Comparison of ENCODE assay signal across 23 cellular contexts in genomic region chrX:149628768-149629167, GRCh38. TPM values are rescaled to one million over a fixed set of nuclear protein-coding genes. Genes with fewer than 3 reads are reported as not detected.
DNase-seq lines count a peak whose midpoint lies in the region; ATAC-seq, FAIRE-seq and TF ChIP-seq lines count a peak whose summit lies in the region.
"Had no signal": no experiment of that assay in that cellular context is flagged by ENCODE, and none has a peak within 500 bp of the region (broad histone marks: within the 10 kb centered on the region; RNA-seq: fewer than 3 reads in every experiment).

No MANE protein-coding gene starts in this region.

- H3K27me3 Mint-ChIP-seq in type B pancreatic cell: no peaks in the 10 kb centered on the region
- H3K27me3 Mint-ChIP-seq: B cell had no signal

- H3K4me3 Mint-ChIP-seq in type B pancreatic cell: peak overlapping the region; percentile 94
- H3K4me3 Mint-ChIP-seq: B cell, CD14-positive monocyte had no signal

- H3K27ac ChIP-seq in cardiac muscle cell (peak overlapping the region; percentile 85), left ventricle myocardium inferior (replicated peaks) (no peak overlapping the region), HepG2 (ENCODE audit: extremely low read length, insufficient read depth, low read length) (no peak overlapping the region), MM.1S (ENCODE audit: low read length) (no peak overlapping the region)
- H3K27ac ChIP-seq: A549, KMS-11, SJCRH30 had no signal

- H3K9ac ChIP-seq in HepG2 (ENCODE audit: insufficient read depth, low read depth, low read length): no peak overlapping the region
- no peak overlapping the region for H3K9ac ChIP-seq in MM.1S (ENCODE audit: low read length)
- H3K9ac ChIP-seq: KMS-11 had no signal

- H3K9me2 ChIP-seq in MM.1S (replicated peaks; ENCODE audit: insufficient read depth, low read length): no peaks in the 10 kb centered on the region

- H3K9me3 ChIP-seq in cardiac muscle cell (ENCODE audit: low read depth) (no peaks in the 10 kb centered on the region), left ventricle myocardium inferior (replicated peaks) (no peaks in the 10 kb centered on the region), HepG2 (ENCODE audit: low read length) (no peaks in the 10 kb centered on the region), MM.1S (replicated peaks; ENCODE audit: insufficient read depth, low read length) (no peaks in the 10 kb centered on the region)
- H3K9me3 ChIP-seq: A549, SJCRH30 had no signal

- H3F3A ChIP-seq in MM.1S (ENCODE audit: insufficient read depth, low read length): no peaks in the 10 kb centered on the region; the same call in 1 of the 2 replicates

- no peak for TF ChIP-seq EP300 in HepG2 (IDR thresholded peaks at IDR 0.05; ENCODE audit: low read depth in 2 of 2, low read length in 2 of 2)
- TF ChIP-seq EP300 in HepG2 (CRISPR knock-in tag; IDR thresholded peaks at IDR 0.05; ENCODE audit: borderline replicate concordance): no peak

- H3K4me1 Mint-ChIP-seq in type B pancreatic cell (ENCODE audit: unreplicated experiment): peaks cover 11% of the 10 kb centered on the region

- POLR2A ChIA-PET in HepG2 (lab: Yijun Ruan, JAX): no interaction called here

- no peak overlapping the region for H3K27ac Mint-ChIP-seq in type B pancreatic cell
- H3K27ac Mint-ChIP-seq: B cell, CD14-positive monocyte had no signal

- in situ Hi-C loops in HepG2 (cut with HindIII; ENCODE audit: extremely low pct_ligation_motif_present, low pct_unique_long_range_greater_than_20kb): no loop called here

- H4K20me1 ChIP-seq in HepG2 (ENCODE audit: insufficient read depth, low read length): no peaks in the 10 kb centered on the region
- no peaks in the 10 kb centered on the region for H4K20me1 ChIP-seq in MM.1S (ENCODE audit: insufficient read depth, low read length)

- TF ChIP-seq CTCF in cardiac muscle cell (IDR thresholded peaks at IDR 0.05; ENCODE audit: low read depth, low read length) (no peak), left ventricle myocardium inferior (IDR thresholded peaks at IDR 0.05; ENCODE audit: borderline replicate concordance) (no peak), HepG2 (CRISPR knock-in tag; IDR thresholded peaks at IDR 0.05) (no peak), type B pancreatic cell (conservative IDR thresholded peaks at IDR 0.05) (no peak), MM.1S (IDR thresholded peaks at IDR 0.05; ENCODE audit: low read length) (no peak)

- no peak for TF ChIP-seq POLR2A in HepG2 (IDR thresholded peaks at IDR 0.05; ENCODE audit: insufficient read depth in 1 of 2, low read depth in 2 of 2, low read length in 2 of 2)

- intact Hi-C loops in left ventricle myocardium inferior (cut with micrococcal nuclease) (no loop called here), HepG2 (cut with micrococcal nuclease; ENCODE audit: unreplicated experiment) (no loop called here)

- peaks cover 11% of the 10 kb centered on the region for H3K4me1 ChIP-seq in cardiac muscle cell (ENCODE audit: low read depth)
- H3K4me1 ChIP-seq in left ventricle myocardium inferior: peaks cover 69% of the 10 kb centered on the region
- peaks cover 34% of the 10 kb centered on the region for H3K4me1 ChIP-seq in HepG2 (ENCODE audit: insufficient read depth, low read length)
- H3K4me1 ChIP-seq in MM.1S (ENCODE audit: low read length): no peaks in the 10 kb centered on the region; the same call in 1 of the 2 replicates
- H3K4me1 ChIP-seq: SJCRH30 had no signal

- 27% methylated on average over 2 of the region's 2 CpGs for WGBS in HepG2 (ENCODE audit: low lambda C conversion rate)

- ATAC-seq in HepG2 (peak; percentile 51), HG02973 (IDR thresholded peaks at IDR 0.05; ENCODE audit: unreplicated experiment) (no peak)
- ATAC-seq: A549, Panc1 had no signal

- H2AFZ ChIP-seq in HepG2 (ENCODE audit: low read length) (no peak overlapping the region), MM.1S (ENCODE audit: low read length) (no peak overlapping the region)

- H3K9me3 Mint-ChIP-seq in type B pancreatic cell: no peaks in the 10 kb centered on the region

- no peak overlapping the region for H3K4me3 ChIP-seq in cardiac muscle cell
- no peak overlapping the region for H3K4me3 ChIP-seq in left ventricle myocardium inferior
- no peak overlapping the region for H3K4me3 ChIP-seq in HepG2 (replicated peaks in 1 of 3; ENCODE audit: insufficient read depth in 1 of 3, low read depth in 2 of 3, low read length in 3 of 3)
- no peak overlapping the region for H3K4me3 ChIP-seq in MM.1S (ENCODE audit: low read length)
- H3K4me3 ChIP-seq: A549, SJCRH30 had no signal

- FAIRE-seq in HepG2 (lab: Jason Lieb, UNC): no peak
- FAIRE-seq: A549 had no signal

- H3K36me3 ChIP-seq in cardiac muscle cell (no peaks in the 10 kb centered on the region), left ventricle myocardium inferior (no peaks in the 10 kb centered on the region), HepG2 (replicated peaks in 1 of 2; ENCODE audit: control insufficient read depth in 1 of 2, insufficient read depth in 2 of 2, low read length in 2 of 2) (no peaks in the 10 kb centered on the region), MM.1S (replicated peaks; ENCODE audit: insufficient read depth, low read length) (no peaks in the 10 kb centered on the region)
- H3K36me3 ChIP-seq: SJCRH30 had no signal

- DNase-seq in cardiac muscle cell (ENCODE audit: low read depth in 1 of 2, low spot score in 1 of 2): no peak
- no peak for DNase-seq in left ventricle myocardium inferior
- DNase-seq in amniotic epithelial cell (ENCODE audit: low read depth): peak; percentile 46
- peak; percentile 55 for DNase-seq in HepG2 (ENCODE audit: low spot score)
- no peak for DNase-seq in type B pancreatic cell (ENCODE audit: extremely low spot score, unreplicated experiment)
- no peak for DNase-seq in MM.1S
- DNase-seq in effector CD8-positive, alpha-beta T cell (lab: John Stamatoyannopoulos, UW): no peak
- DNase-seq: DMS79 treated with DMSO at 0.1 percent for 48 hours, NCI-H1694, NCI-H2081, NCI-H2171, NCI-H345, NCI-H524 treated with DMSO at 0.1 percent for 48 hours, NCI-H82, SJCRH30 had no signal

- no TSS peak for BruUV-seq in HepG2 (replicated peaks; lab: Mats Ljungman, UMichigan)

- H3K79me2 ChIP-seq in HepG2 (ENCODE audit: insufficient read depth, low read length): no peaks in the 10 kb centered on the region
- peaks cover 27% of the 10 kb centered on the region for H3K79me2 ChIP-seq in MM.1S (ENCODE audit: low read length)

- 0 out of 2 replicates have a peak overlapping the region, but pooled peaks have one; percentile 27 for H3K4me2 ChIP-seq in HepG2 (ENCODE audit: low read depth, low read length)
- no peak overlapping the region for H3K4me2 ChIP-seq in MM.1S (ENCODE audit: low read depth, low read length)
- H3K4me2 ChIP-seq: KMS-11 had no signal

- CTCF ChIA-PET in HepG2 (lab: Yijun Ruan, JAX; ENCODE audit: low intra/inter-chr PET ratio, low total read pairs): no interaction called here

- H3K36me3 Mint-ChIP-seq in type B pancreatic cell: no peaks in the 10 kb centered on the region
- H3K36me3 Mint-ChIP-seq: CD14-positive monocyte had no signal

- no peak for TF ChIP-seq RAD21 in HepG2 (CRISPR knock-in tag; IDR thresholded peaks at IDR 0.05)

- H3K27me3 ChIP-seq in cardiac muscle cell: no peaks in the 10 kb centered on the region
- no peaks in the 10 kb centered on the region for H3K27me3 ChIP-seq in left ventricle myocardium inferior (ENCODE audit: low read depth)
- peaks cover 0 to 2% of the 10 kb centered on the region in 2 experiments; a peak in 1 of 5 replicates for H3K27me3 ChIP-seq in HepG2 (ENCODE audit: control insufficient read depth in 1 of 2, insufficient read depth in 2 of 2, low read length in 2 of 2)
- H3K27me3 ChIP-seq in MM.1S (replicated peaks; ENCODE audit: insufficient read depth, low read length): no peaks in the 10 kb centered on the region
- H3K27me3 ChIP-seq: SJCRH30 had no signal

RNA-seq across cellular contexts. Expression of gene TMEM185A, which starts 2.8 kb away (rescaled TPM):
- 55.5 and 107 TPM in 2 replicates for total RNA-seq in cardiac muscle cell
- polyA plus RNA-seq in cardiac muscle cell: 62.5 and 84.3 TPM in 2 replicates
- 42.2 TPM for total RNA-seq in left ventricle myocardium inferior
- 4.4 and 5.9 TPM in 2 replicates for total RNA-seq in HepG2 (2016; rRNA removed; fragmentation: Illumina TruSeq; extraction: Trizol)
- total RNA-seq in HepG2 (2016; cell fraction: cytosol; rRNA removed; fragmentation: Illumina TruSeq; extraction: Trizol; ENCODE audit: low read depth): 2.7 and 4.3 TPM in 2 replicates
- total RNA-seq in HepG2 (2016; cell fraction: insoluble cytoplasmic fraction; rRNA removed; fragmentation: Illumina TruSeq; extraction: Trizol): 3.0 and 5.8 TPM in 2 replicates
- total RNA-seq in HepG2 (2016; cell fraction: membrane; rRNA removed; fragmentation: Illumina TruSeq; extraction: Trizol): 5.9 and 6.7 TPM in 2 replicates
- total RNA-seq in HepG2 (2016; cell fraction: nucleus; rRNA removed; fragmentation: Illumina TruSeq; extraction: Trizol): 7.8 and 8.7 TPM in 2 replicates
- 9.9 and 10.5 TPM in 2 replicates for polyA plus RNA-seq in HepG2 (2011; rRNA removed)
- 9.2 and 13.1 TPM in 2 replicates for polyA plus RNA-seq in HepG2 (2011; cell fraction: cytosol; rRNA removed)
- 6.4 and 10.6 TPM in 2 replicates for polyA plus RNA-seq in HepG2 (2011; cell fraction: nucleus; rRNA removed)
- polyA plus RNA-seq in HepG2 (2012): 10.3 and 15.1 TPM in 2 replicates
- polyA plus RNA-seq in HepG2 (2016; cell fraction: cytosol; fragmentation: Illumina TruSeq; extraction: Trizol; ENCODE audit: low read depth): 7.6 and 8.4 TPM in 2 replicates
- polyA plus RNA-seq in HepG2 (2016; cell fraction: insoluble cytoplasmic fraction; fragmentation: Illumina TruSeq; extraction: Trizol; ENCODE audit: low read depth): 4.0 and 4.8 TPM in 2 replicates
- polyA plus RNA-seq in HepG2 (2016; cell fraction: membrane; fragmentation: Illumina TruSeq; extraction: Trizol; ENCODE audit: low read depth): 7.8 and 9.6 TPM in 2 replicates
- polyA plus RNA-seq in HepG2 (2016; cell fraction: nucleus; fragmentation: Illumina TruSeq; extraction: Trizol; ENCODE audit: insufficient read depth, low read depth): 13.9 and 19.2 TPM in 2 replicates
- 83.3 and 127 TPM in 2 replicates for polyA minus RNA-seq in HepG2 (2011; rRNA and poly(A)+ RNA removed; ENCODE audit: low replicate concordance)
- 7.3 and 9.7 TPM in 2 replicates for polyA minus RNA-seq in HepG2 (2011; cell fraction: cytosol; rRNA and poly(A)+ RNA removed)
- 9.3 and 15.0 TPM in 2 replicates for polyA minus RNA-seq in HepG2 (2011; cell fraction: nucleus; rRNA and poly(A)+ RNA removed)
- total RNA-seq in type B pancreatic cell (ENCODE audit: low replicate concordance): 31.4 and 31.9 TPM in 2 replicates

RNA-seq across cellular contexts. Expression of gene HSFX2, which starts 33.7 kb away (rescaled TPM):
- total RNA-seq in cardiac muscle cell (not detected in 2 replicates), left ventricle myocardium inferior (not detected), HepG2 (2016; rRNA removed; fragmentation: Illumina TruSeq; extraction: Trizol) (0.13 TPM in 1 of 2 replicates, not detected in the other), type B pancreatic cell (ENCODE audit: low replicate concordance) (not detected in 2 replicates)
- polyA plus RNA-seq in cardiac muscle cell (0.43 TPM in 1 of 2 replicates, not detected in the other), HepG2 (2011; rRNA removed) (0.30 TPM in 1 of 2 replicates, not detected in the other)
- not detected in 2 replicates for total RNA-seq in HepG2 (2016; cell fraction: cytosol; rRNA removed; fragmentation: Illumina TruSeq; extraction: Trizol; ENCODE audit: low read depth)
- 0.11 TPM in 1 of 2 replicates, not detected in the other for total RNA-seq in HepG2 (2016; cell fraction: insoluble cytoplasmic fraction; rRNA removed; fragmentation: Illumina TruSeq; extraction: Trizol)
- not detected in 2 replicates for total RNA-seq in HepG2 (2016; cell fraction: membrane; rRNA removed; fragmentation: Illumina TruSeq; extraction: Trizol)
- 0.53 and 0.56 TPM in 2 replicates for total RNA-seq in HepG2 (2016; cell fraction: nucleus; rRNA removed; fragmentation: Illumina TruSeq; extraction: Trizol)
- 0.08 TPM in 1 of 2 replicates, not detected in the other for polyA plus RNA-seq in HepG2 (2011; cell fraction: cytosol; rRNA removed)
- 0.32 and 0.54 TPM in 2 replicates for polyA plus RNA-seq in HepG2 (2011; cell fraction: nucleus; rRNA removed)
- polyA plus RNA-seq in HepG2 (2012): 0.34 TPM in 1 of 2 replicates, not detected in the other
- not detected in 2 replicates for polyA plus RNA-seq in HepG2 (2016; cell fraction: cytosol; fragmentation: Illumina TruSeq; extraction: Trizol; ENCODE audit: low read depth)
- not detected in 2 replicates for polyA plus RNA-seq in HepG2 (2016; cell fraction: insoluble cytoplasmic fraction; fragmentation: Illumina TruSeq; extraction: Trizol; ENCODE audit: low read depth)
- not detected in 2 replicates for polyA plus RNA-seq in HepG2 (2016; cell fraction: membrane; fragmentation: Illumina TruSeq; extraction: Trizol; ENCODE audit: low read depth)
- not detected in 2 replicates for polyA plus RNA-seq in HepG2 (2016; cell fraction: nucleus; fragmentation: Illumina TruSeq; extraction: Trizol; ENCODE audit: insufficient read depth, low read depth)
- polyA minus RNA-seq in HepG2 (2011; rRNA and poly(A)+ RNA removed; ENCODE audit: low replicate concordance): 0.40 and 1.1 TPM in 2 replicates
- polyA minus RNA-seq in HepG2 (2011; cell fraction: cytosol; rRNA and poly(A)+ RNA removed): not detected in 2 replicates
- not detected in 2 replicates for polyA minus RNA-seq in HepG2 (2011; cell fraction: nucleus; rRNA and poly(A)+ RNA removed)
- total RNA-seq: H4, HT-29, SJCRH30 had no signal
- polyA plus RNA-seq: CD14-positive monocyte had no signal

RNA-seq across cellular contexts. Expression of gene MAGEA9B, which starts 41.5 kb away (rescaled TPM):
- total RNA-seq in cardiac muscle cell (not detected in 2 replicates), left ventricle myocardium inferior (not detected), HepG2 (2016; rRNA removed; fragmentation: Illumina TruSeq; extraction: Trizol) (0.07 TPM in 1 of 2 replicates, not detected in the other), type B pancreatic cell (ENCODE audit: low replicate concordance) (not detected in 2 replicates)
- polyA plus RNA-seq in cardiac muscle cell (not detected in 2 replicates), HepG2 (2011; rRNA removed) (0.11 TPM in 1 of 2 replicates, not detected in the other)
- total RNA-seq in HepG2 (2016; cell fraction: cytosol; rRNA removed; fragmentation: Illumina TruSeq; extraction: Trizol; ENCODE audit: low read depth): not detected in 2 replicates
- total RNA-seq in HepG2 (2016; cell fraction: insoluble cytoplasmic fraction; rRNA removed; fragmentation: Illumina TruSeq; extraction: Trizol): 0.06 TPM in 1 of 2 replicates, not detected in the other
- total RNA-seq in HepG2 (2016; cell fraction: membrane; rRNA removed; fragmentation: Illumina TruSeq; extraction: Trizol): not detected in 2 replicates
- total RNA-seq in HepG2 (2016; cell fraction: nucleus; rRNA removed; fragmentation: Illumina TruSeq; extraction: Trizol): not detected in 2 replicates
- 0.15 TPM in 1 of 2 replicates, not detected in the other for polyA plus RNA-seq in HepG2 (2011; cell fraction: cytosol; rRNA removed)
- not detected in 2 replicates for polyA plus RNA-seq in HepG2 (2011; cell fraction: nucleus; rRNA removed)
- polyA plus RNA-seq in HepG2 (2012): not detected in 2 replicates
- not detected in 2 replicates for polyA plus RNA-seq in HepG2 (2016; cell fraction: cytosol; fragmentation: Illumina TruSeq; extraction: Trizol; ENCODE audit: low read depth)
- 0.22 TPM in 1 of 2 replicates, not detected in the other for polyA plus RNA-seq in HepG2 (2016; cell fraction: insoluble cytoplasmic fraction; fragmentation: Illumina TruSeq; extraction: Trizol; ENCODE audit: low read depth)
- polyA plus RNA-seq in HepG2 (2016; cell fraction: membrane; fragmentation: Illumina TruSeq; extraction: Trizol; ENCODE audit: low read depth): not detected in 2 replicates
- polyA plus RNA-seq in HepG2 (2016; cell fraction: nucleus; fragmentation: Illumina TruSeq; extraction: Trizol; ENCODE audit: insufficient read depth, low read depth): not detected in 2 replicates
- polyA minus RNA-seq in HepG2 (2011; rRNA and poly(A)+ RNA removed; ENCODE audit: low replicate concordance): not detected in 2 replicates
- polyA minus RNA-seq in HepG2 (2011; cell fraction: cytosol; rRNA and poly(A)+ RNA removed): not detected in 2 replicates
- polyA minus RNA-seq in HepG2 (2011; cell fraction: nucleus; rRNA and poly(A)+ RNA removed): not detected in 2 replicates
- total RNA-seq: B cell, H4, HT-29, SJCRH30 had no signal
- polyA plus RNA-seq: CD14-positive monocyte had no signal

Comparison
In these comparisons a context has a peak if more than half of its experiments do, and no peak if none do; other contexts are left out.
1. DNase-seq: peak in amniotic epithelial cell (single experiment) and HepG2 (single experiment); none in cardiac muscle cell (0 of 2), left ventricle myocardium inferior (single experiment), type B pancreatic cell (single experiment), MM.1S (single experiment) and effector CD8-positive, alpha-beta T cell (single experiment).